In the genomic region with DNA sequence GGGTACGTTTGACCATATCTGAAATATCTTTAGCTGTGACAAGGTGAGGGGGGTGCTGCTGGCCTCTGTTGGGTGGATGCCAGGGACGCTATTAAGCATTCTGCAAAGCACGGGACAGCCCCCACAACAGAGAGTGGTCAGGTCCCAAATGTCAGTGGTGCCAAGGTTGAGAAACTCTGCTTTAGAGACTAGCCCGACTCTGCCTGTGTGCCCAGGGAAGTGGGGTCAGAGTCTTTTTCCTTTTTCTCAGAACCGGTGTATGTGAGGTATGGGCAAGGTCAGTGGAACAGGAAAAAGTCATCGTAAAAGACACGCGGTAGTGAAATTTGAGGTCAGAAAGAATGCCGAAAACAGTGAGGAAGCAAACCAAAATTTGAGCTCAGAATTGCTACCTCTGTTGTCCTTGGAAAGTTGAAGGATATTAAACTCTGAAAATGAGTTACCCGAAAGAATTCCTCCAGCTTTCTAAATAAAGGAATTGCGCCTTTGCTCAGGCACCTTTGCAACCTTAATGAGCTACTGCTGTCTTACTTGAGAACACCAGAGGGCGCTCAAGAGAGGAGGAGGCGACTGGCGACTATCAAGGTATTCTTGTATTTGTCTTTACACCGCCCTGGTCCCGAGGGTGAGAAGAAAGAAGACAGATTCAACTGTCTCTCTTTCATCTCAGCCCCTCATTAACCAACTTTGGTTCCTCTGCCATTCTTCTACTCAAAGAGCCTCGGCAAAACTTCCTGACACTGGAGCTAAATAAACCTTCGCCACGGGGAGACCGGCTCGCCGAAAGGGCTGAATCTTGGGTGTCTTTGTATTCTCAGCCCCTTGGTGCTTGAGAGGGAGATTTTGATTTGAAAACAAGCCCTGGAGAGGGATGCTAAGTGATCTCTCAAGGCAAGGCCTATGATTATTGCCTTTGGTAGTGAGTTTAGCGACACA, we compare ENCODE assay signal across 8 cellular contexts.
DNase-seq lines count a peak whose midpoint lies in the region; ATAC-seq and TF ChIP-seq lines count a peak whose summit lies in the region.

No MANE protein-coding gene starts in this region.

- no peaks in the 10 kb centered on the region for H4K20me1 ChIP-seq in fibroblast of lung (ENCODE audit: control insufficient read depth, extremely low read depth, insufficient read depth, low read length)

- H3K27ac ChIP-seq in fibroblast of lung (ENCODE audit: insufficient read depth, low read length) = no peak overlapping the region
- H3K27ac ChIP-seq in neutrophil = no peak overlapping the region

- H2AFZ ChIP-seq in fibroblast of lung (ENCODE audit: low read length) = no peak overlapping the region

- H3K4me2 ChIP-seq in fibroblast of lung (ENCODE audit: extremely low read depth, insufficient read depth, low read length) = no peak overlapping the region

- H3K4me3 ChIP-seq in fibroblast of lung (replicated peaks in 1 of 4; ENCODE audit: control extremely low read depth in 1 of 4, insufficient read depth in 1 of 4, low read depth in 3 of 4, low read length in 4 of 4) (no peak overlapping the region), neutrophil (ENCODE audit: low read depth in 1 of 2, low read length in 1 of 2) (no peak overlapping the region)

- H3K27me3 ChIP-seq in fibroblast of lung (ENCODE audit: control insufficient read depth, insufficient read depth, low read length) (no peaks in the 10 kb centered on the region), neutrophil (peaks cover 8% of the 10 kb centered on the region)

- H3K79me2 ChIP-seq in fibroblast of lung (ENCODE audit: control insufficient read depth, insufficient read depth, low read length) = no peaks in the 10 kb centered on the region

- H3K4me1 ChIP-seq in fibroblast of lung (ENCODE audit: control insufficient read depth, extremely low read depth, insufficient read depth, low read length) (no peaks in the 10 kb centered on the region), neutrophil (ENCODE audit: control insufficient read depth in 1 of 2, insufficient read depth in 1 of 2, low read depth in 1 of 2, low read length in 1 of 2) (peaks cover 14 to 18% of the 10 kb centered on the region in 2 experiments)

- H3K9me3 ChIP-seq in fibroblast of lung (ENCODE audit: control insufficient read depth, insufficient read depth, low read depth, low read length) = no peaks in the 10 kb centered on the region
- no peaks in the 10 kb centered on the region for H3K9me3 ChIP-seq in neutrophil

- H3K36me3 ChIP-seq in fibroblast of lung (ENCODE audit: control insufficient read depth, insufficient read depth, low read length) (no peaks in the 10 kb centered on the region), neutrophil (no peaks in the 10 kb centered on the region)

- peak; percentile 78 for TF ChIP-seq CTCF in AG09319 (IDR thresholded peaks at IDR 0.05; ENCODE audit: low read depth, low read length)
- TF ChIP-seq CTCF in GM12874 (IDR thresholded peaks at IDR 0.05; ENCODE audit: insufficient read depth, low read depth, low read length) = peak; percentile 72
- peak; percentile 70 to 90 for TF ChIP-seq CTCF in fibroblast of lung (conservative IDR thresholded peaks at IDR 0.05 in 1 of 2, IDR thresholded peaks at IDR 0.05 in 1 of 2; ENCODE audit: low read depth in 1 of 2, low read length in 2 of 2)
- peak; percentile 69 for TF ChIP-seq CTCF in neutrophil (IDR thresholded peaks at IDR 0.05)

- no peak overlapping the region for H3K9ac ChIP-seq in fibroblast of lung (ENCODE audit: insufficient read depth, low read length)

- ATAC-seq in GM21528 (IDR thresholded peaks at IDR 0.05; ENCODE audit: low FRiP score, unreplicated experiment) = no peak
- no peak for ATAC-seq in GM18861 (IDR thresholded peaks at IDR 0.05; ENCODE audit: unreplicated experiment)

- DNase-seq in AG09319 (ENCODE audit: extremely low read depth, low read depth) = peak; percentile 11
- DNase-seq in NCI-H2171 treated with DMSO at 0.1 percent for 48 hours (lab: John Stamatoyannopoulos, UW) = peak; percentile 63
- peak; percentile 17 to 25 for DNase-seq in activated CD4-positive, alpha-beta T cell treated with anti-CD3 and anti-CD28 coated beads, Interleukin-2, amount 50 U/mL, for 4 hours
- peak; percentile 34 to 52 for DNase-seq in fibroblast of lung (ENCODE audit: low read depth in 2 of 2)

Comparison
In these comparisons a context has a peak if more than half of its experiments do, and no peak if none do; other contexts are left out.
1. DNase-seq: peak in every context shown above with its lines; median percentile 63 in NCI-H2171 treated with DMSO at 0.1 percent for 48 hours; 43 in fibroblast of lung; 21 in activated CD4-positive, alpha-beta T cell treated with anti-CD3 and anti-CD28 coated beads, Interleukin-2, amount 50 U/mL, for 4 hours; 11 in AG09319.